Comparison of ENCODE assay signal across 8 cellular contexts in genomic region chr3:12484198-12484982, GRCh38. TPM values are rescaled to one million over a fixed set of nuclear protein-coding genes. Genes with fewer than 3 reads are reported as not detected.
DNase-seq lines count a peak whose midpoint lies in the region; ATAC-seq, FAIRE-seq and TF ChIP-seq lines count a peak whose summit lies in the region.

TSS of gene TSEN2 (plus strand) at chr3:12484480. CDS start at chr3:12489801, 5,321 bp downstream.

- no CpG with 5 or more reads among the region's 69 CpGs for WGBS in trophoblast cell (ENCODE audit: extremely low coverage, insufficient coverage, insufficient read length)
- 0% methylated on average over 55 to 65 of the region's 69 CpGs for WGBS in tibial nerve, 2 donors

- H3K36me3 ChIP-seq in trophoblast cell (ENCODE audit: control insufficient read depth in 1 of 2, insufficient read depth in 2 of 2, low read length in 2 of 2) = no peaks in the 10 kb centered on the region
- no peaks in the 10 kb centered on the region for H3K36me3 ChIP-seq in tibial nerve

- no peaks in the 10 kb centered on the region for H3K27me3 ChIP-seq in trophoblast cell (ENCODE audit: insufficient read depth, low read length)
- H3K27me3 ChIP-seq in tibial nerve = no peaks in the 10 kb centered on the region

- peak in 3 of 5 experiments; percentile 34 to 68 (median 50) for TF ChIP-seq CTCF in tibial nerve (IDR thresholded peaks at IDR 0.05)

- H3K36me3 Mint-ChIP-seq in activated naive CD8-positive, alpha-beta T cell treated with anti-CD3 and anti-CD28 coated beads, Interleukin-2, amount 50 U/mL, for 24 hours (ENCODE audit: low read depth) = peaks cover 21% of the 10 kb centered on the region

- H3K27ac ChIP-seq in trophoblast cell (ENCODE audit: low read depth, low read length) (peak within 1 kb of the TSS; percentile 12), tibial nerve (peak within 1 kb of the TSS in 3 of 4 donors; percentile 69 to 81 (median 73))

- H4K91ac ChIP-seq in trophoblast cell (ENCODE audit: low read depth, low read length) = peak within 1 kb of the TSS; percentile 86

- H3K4me1 Mint-ChIP-seq in activated naive CD8-positive, alpha-beta T cell treated with anti-CD3 and anti-CD28 coated beads, Interleukin-2, amount 50 U/mL, for 24 hours = peaks cover 39% of the 10 kb centered on the region

- H3K4me3 Mint-ChIP-seq in activated naive CD8-positive, alpha-beta T cell treated with anti-CD3 and anti-CD28 coated beads, Interleukin-2, amount 50 U/mL, for 24 hours = peak within 1 kb of the TSS; percentile 98

- no peaks in the 10 kb centered on the region for H3K27me3 Mint-ChIP-seq in activated naive CD8-positive, alpha-beta T cell treated with anti-CD3 and anti-CD28 coated beads, Interleukin-2, amount 50 U/mL, for 24 hours

- no peaks in the 10 kb centered on the region for H3K9me3 Mint-ChIP-seq in activated naive CD8-positive, alpha-beta T cell treated with anti-CD3 and anti-CD28 coated beads, Interleukin-2, amount 50 U/mL, for 24 hours

- H2AFZ ChIP-seq in trophoblast cell (ENCODE audit: insufficient read depth, low read length, poor library complexity) = peak within 1 kb of the TSS; percentile 82

- peak within 1 kb of the TSS; percentile 83 for H2BK5ac ChIP-seq in trophoblast cell (ENCODE audit: low read depth, low read length, poor library complexity)

- H3K27ac Mint-ChIP-seq in activated naive CD8-positive, alpha-beta T cell treated with anti-CD3 and anti-CD28 coated beads, Interleukin-2, amount 50 U/mL, for 24 hours = peak within 1 kb of the TSS; percentile 97

- H3K9me3 ChIP-seq in trophoblast cell (ENCODE audit: insufficient read depth, low read depth, low read length) = no peaks in the 10 kb centered on the region
- no peaks in the 10 kb centered on the region for H3K9me3 ChIP-seq in tibial nerve

- H3K4me3 ChIP-seq in trophoblast cell (ENCODE audit: low read depth, low read length) (peak within 1 kb of the TSS; percentile 82), tibial nerve (peak within 1 kb of the TSS; percentile 41 to 82 (median 74))

- no peak within 1 kb of the TSS for H3K23ac ChIP-seq in trophoblast cell (ENCODE audit: low read length)

- H2AK5ac ChIP-seq in trophoblast cell (ENCODE audit: low read length) = peak within 1 kb of the TSS; percentile 47

- peak within 1 kb of the TSS; percentile 55 for H3K4ac ChIP-seq in trophoblast cell (ENCODE audit: low read depth, low read length)

- FAIRE-seq in GM12892 (lab: Jason Lieb, UNC) = peak; percentile 99

- peak within 1 kb of the TSS; percentile 95 for H3K18ac ChIP-seq in trophoblast cell (ENCODE audit: low read length)

- peaks cover 6% of the 10 kb centered on the region for H3K79me2 ChIP-seq in trophoblast cell (ENCODE audit: control insufficient read depth, insufficient read depth, low read length, poor library complexity)

- H3K79me1 ChIP-seq in trophoblast cell (ENCODE audit: low read length) = peaks cover 7% of the 10 kb centered on the region

- H3K9ac ChIP-seq in trophoblast cell (ENCODE audit: low read length) = peak within 1 kb of the TSS; percentile 72

- peak; percentile 92 for ATAC-seq in HG02840 (IDR thresholded peaks at IDR 0.05; ENCODE audit: low FRiP score, unreplicated experiment)
- ATAC-seq in activated naive CD8-positive, alpha-beta T cell treated with anti-CD3 and anti-CD28 coated beads, Interleukin-2, amount 50 U/mL, for 24 hours = peak; percentile 98

- peak within 1 kb of the TSS; percentile 92 for H4K12ac ChIP-seq in trophoblast cell (ENCODE audit: low read depth, low read length)

- peak within 1 kb of the TSS; percentile 100 for H4K8ac ChIP-seq in trophoblast cell (ENCODE audit: low read depth, low read length)

- TF ChIP-seq POLR2A in GM12892 (IDR thresholded peaks at IDR 0.05; ENCODE audit: low read depth, low read length) (peak; percentile 85), tibial nerve (IDR thresholded peaks at IDR 0.05) (peak; percentile 91 to 93)

- H3K4me1 ChIP-seq in trophoblast cell (ENCODE audit: control insufficient read depth in 1 of 2, insufficient read depth in 2 of 2, low read length in 2 of 2) = peaks cover 11 to 12% of the 10 kb centered on the region in 2 experiments
- H3K4me1 ChIP-seq in tibial nerve = peaks cover 0 to 35% (median 13%) of the 10 kb centered on the region in 4 donors

- peak within 1 kb of the TSS; percentile 93 for H3K4me2 ChIP-seq in trophoblast cell (ENCODE audit: low read length)

- peak within 1 kb of the TSS; percentile 82 for H2BK120ac ChIP-seq in trophoblast cell (ENCODE audit: insufficient read depth, low read length, poor library complexity)

- peak within 1 kb of the TSS; percentile 98 for H3K14ac ChIP-seq in trophoblast cell (ENCODE audit: low read length)

- H2BK12ac ChIP-seq in trophoblast cell (ENCODE audit: low read length) = peak within 1 kb of the TSS; percentile 70

- TF ChIP-seq EP300 in tibial nerve (IDR thresholded peaks at IDR 0.05) = peak; percentile 90 to 96

- peak; percentile 94 for DNase-seq in GM12892 (ENCODE audit: insufficient read length)
- DNase-seq in NCI-H1436 (lab: John Stamatoyannopoulos, UW) = peak; percentile 82
- peak; percentile 91 for DNase-seq in SW480 (ENCODE audit: low spot score)
- DNase-seq in activated naive CD8-positive, alpha-beta T cell treated with anti-CD3 and anti-CD28 coated beads, Interleukin-2, amount 50 U/mL, for 24 hours = peak; percentile 96
- DNase-seq in cardiac septum (ENCODE audit: low spot score) = peak; percentile 97
- peak; percentile 96 to 99 for DNase-seq in trophoblast cell
- peak; percentile 80 to 85 for DNase-seq in tibial nerve (ENCODE audit: low spot score in 2 of 2)

- intact Hi-C loops in cardiac septum (cut with DNase I) = loop anchor here (5.0 kb wide), 5 partner anchors 73 to 307 kb away; partner anchors contain the start of genes MKRN2, PPARG and RAF1

RNA-seq across cellular contexts. Expression of gene TSEN2, which starts in this region (rescaled TPM):
- polyA plus RNA-seq in GM12892 (2012; ENCODE audit: missing spikeins) = 14.1 TPM
- total RNA-seq in cardiac septum (11.1 TPM), tibial nerve (10 to 100 TPM; 31.8 to 40.2 (median 35.2) TPM)
- 3.4 and 3.7 TPM in 2 replicates for polyA plus RNA-seq in trophoblast cell (2013)

Comparison
In these comparisons a context has a peak if more than half of its experiments do, and no peak if none do; other contexts are left out.
1. Peak in every context shown above with its lines: DNase-seq, ATAC-seq, H3K4me3 ChIP-seq and H3K27ac ChIP-seq.